Comparison of ENCODE assay signal across 17 cellular contexts in genomic region chr13:109938255-109938936, GRCh38.
DNase-seq lines count a peak whose midpoint lies in the region; ATAC-seq, FAIRE-seq and TF ChIP-seq lines count a peak whose summit lies in the region.
"Had no signal": no experiment of that assay in that cellular context is flagged by ENCODE, and none has a peak within 500 bp of the region (broad histone marks: within the 10 kb centered on the region; RNA-seq: fewer than 3 reads in every experiment).

No MANE protein-coding gene starts in this region.

- FAIRE-seq in HTR-8/SVneo (lab: Jason Lieb, UNC), result no peak
- FAIRE-seq: colon, D721Med, GM12891 had no signal

- no peak for ATAC-seq in GM19463 (IDR thresholded peaks at IDR 0.05; ENCODE audit: unreplicated experiment)

- no peak overlapping the region for H3K4me3 ChIP-seq in retinal pigment epithelial cell (ENCODE audit: low read length)
- H3K4me3 ChIP-seq: tibial nerve had no signal

- DNase-seq in GM04504 (ENCODE audit: low read depth), result peak; percentile 41
- DNase-seq in RKO (ENCODE audit: low spot score), result peak; percentile 40
- peak; percentile 74 for DNase-seq in fibroblast of gingiva (ENCODE audit: low read depth)
- DNase-seq in retinal pigment epithelial cell (ENCODE audit: low read depth), result peak; percentile 85
- no peak for DNase-seq in SW 1271 (lab: John Stamatoyannopoulos, UW)
- DNase-seq in HTR-8/SVneo (ENCODE audit: insufficient read length, low spot score), result no peak
- no peak for DNase-seq in activated CD4-positive, CD25-positive, alpha-beta regulatory T cell (lab: John Stamatoyannopoulos, UW)
- DNase-seq: activated CD4-positive, alpha-beta T cell treated with anti-CD3 and anti-CD28 coated beads, Interleukin-2, amount 50 U/mL, for 48 hours; activated effector memory CD4-positive, alpha-beta T cell treated with Interleukin-2 at 50 U/mL for 16 hours; Karpas-422; NCI-H2107; stimulated activated CD4-positive, alpha-beta T cell treated with anti-CD3 and anti-CD28 coated beads, Interleukin-12 subunit alpha, Interleukin-12 subunit beta, amount 100 ng/mL, for 4 hours had no signal

- no peak for TF ChIP-seq CTCF in retinal pigment epithelial cell (conservative IDR thresholded peaks at IDR 0.05; ENCODE audit: low read depth, low read length)

Comparison
In these comparisons a context has a peak if more than half of its experiments do, and no peak if none do; other contexts are left out.
1. DNase-seq: peak in GM04504 (single experiment), RKO (single experiment), fibroblast of gingiva (single experiment) and retinal pigment epithelial cell (single experiment); none in SW 1271 (0 of 2), HTR-8/SVneo (single experiment) and activated CD4-positive, CD25-positive, alpha-beta regulatory T cell (0 of 4).